In the genomic region with DNA sequence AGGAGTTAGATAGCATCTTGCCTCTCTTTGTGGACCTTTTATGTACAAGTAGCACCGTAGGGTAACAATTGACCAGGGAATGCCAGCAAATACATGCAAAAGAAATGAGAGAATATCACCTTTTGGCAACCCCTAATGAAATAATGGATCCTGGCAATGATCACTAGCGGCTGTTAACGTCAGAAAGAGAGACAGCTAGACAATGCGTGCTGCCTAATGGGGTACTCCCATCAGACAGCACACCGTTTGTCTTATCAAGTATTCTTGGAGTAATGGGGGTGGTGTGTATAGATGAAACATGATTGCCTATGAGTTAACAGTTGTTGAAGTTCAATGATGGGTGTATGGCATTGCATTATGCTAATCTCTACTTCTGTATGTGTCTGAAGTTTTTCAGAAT, we compare ENCODE assay signal across 2 cellular contexts.
TF ChIP-seq lines count a peak whose summit lies in the region.

No MANE protein-coding gene starts in this region.

TF ChIP-seq in IMR-90, 13 proteins besides CTCF, POLR2A, EP300 and RAD21:
- TF ChIP-seq ELK1 (IDR thresholded peaks at IDR 0.05; ENCODE audit: borderline replicate concordance, low read depth, low read length) (no peak), MAFK (IDR thresholded peaks at IDR 0.05; ENCODE audit: low read depth, low read length) (no peak), MXI1 (IDR thresholded peaks at IDR 0.05; ENCODE audit: borderline replicate concordance, low read depth, low read length) (no peak), FOS (IDR thresholded peaks at IDR 0.05; ENCODE audit: low read depth, low read length) (no peak), SMC3 (IDR thresholded peaks at IDR 0.05; ENCODE audit: low read depth, low read length) (no peak), MAZ (IDR thresholded peaks at IDR 0.05; ENCODE audit: borderline replicate concordance, low read depth, low read length) (no peak), BHLHE40 (IDR thresholded peaks at IDR 0.05; ENCODE audit: low read depth, low read length) (no peak), RCOR1 (IDR thresholded peaks at IDR 0.05; ENCODE audit: insufficient replicate concordance, low read length) (no peak), CHD1 (IDR thresholded peaks at IDR 0.05; ENCODE audit: low read depth, low read length) (no peak), CEBPB (IDR thresholded peaks at IDR 0.05; ENCODE audit: low read depth, low read length) (no peak), RFX5 (IDR thresholded peaks at IDR 0.05; ENCODE audit: low read depth, low read length) (no peak), NFE2L2 (IDR thresholded peaks at IDR 0.05; ENCODE audit: low read depth, low read length) (no peak)
- TF ChIP-seq, protein P1, sequence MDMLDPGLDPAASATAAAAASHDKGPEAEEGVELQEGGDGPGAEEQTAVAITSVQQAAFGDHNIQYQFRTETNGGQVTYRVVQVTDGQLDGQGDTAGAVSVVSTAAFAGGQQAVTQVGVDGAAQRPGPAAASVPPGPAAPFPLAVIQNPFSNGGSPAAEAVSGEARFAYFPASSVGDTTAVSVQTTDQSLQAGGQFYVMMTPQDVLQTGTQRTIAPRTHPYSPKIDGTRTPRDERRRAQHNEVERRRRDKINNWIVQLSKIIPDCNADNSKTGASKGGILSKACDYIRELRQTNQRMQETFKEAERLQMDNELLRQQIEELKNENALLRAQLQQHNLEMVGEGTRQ (IDR thresholded peaks at IDR 0.05; ENCODE audit: low read depth, low read length): no peak

TF ChIP-seq in GM12878, 131 proteins besides CTCF, POLR2A, EP300 and RAD21:
- TF ChIP-seq FOS (IDR thresholded peaks at IDR 0.05; ENCODE audit: borderline replicate concordance, extremely low read depth, insufficient read length): no peak
